In genomic region chr2:147756103-147756502, GRCh38 we compare ENCODE assay signal across 18 cellular contexts.
A peak's percentile ranks its signal among the peaks of the same experiment; 100 is the strongest.
DNase-seq lines count a peak whose midpoint lies in the region; ATAC-seq and TF ChIP-seq lines count a peak whose summit lies in the region.
"Had no signal": no experiment of that assay in that cellular context is flagged by ENCODE, and none has a peak within 500 bp of the region (broad histone marks: within the 10 kb centered on the region; RNA-seq: fewer than 3 reads in every experiment).

No MANE protein-coding gene starts in this region.

- TF ChIP-seq CTCF in WTC11 (IDR thresholded peaks at IDR 0.05) = no peak

- CTCF ChIA-PET in WTC11 (lab: Charles Lee) = no interaction called here

- no peak overlapping the region for H3K27ac Mint-ChIP-seq in WTC11
- H3K27ac Mint-ChIP-seq in activated naive CD4-positive, alpha-beta T cell treated with anti-CD3 and anti-CD28 coated beads, Interleukin-2, amount 50 U/mL, for 72 hours = no peak overlapping the region
- H3K27ac Mint-ChIP-seq: IgD-negative memory B cell had no signal

- peak; percentile 19 for DNase-seq in NCI-H1092 treated with DMSO at 0.1 percent for 48 hours (lab: John Stamatoyannopoulos, UW)
- DNase-seq in NCI-H1092 (lab: John Stamatoyannopoulos, UW) = no peak
- DNase-seq in NCI-H2081 treated with DMSO at 0.1 percent for 48 hours (lab: John Stamatoyannopoulos, UW) = peak; percentile 49
- DNase-seq in WTC11 (ENCODE audit: low spot score) = peak; percentile 17
- peak; percentile 17 for DNase-seq in retina
- DNase-seq in activated naive CD4-positive, alpha-beta T cell treated with anti-CD3 and anti-CD28 coated beads, Interleukin-2, amount 50 U/mL, for 72 hours (ENCODE audit: low spot score in 2 of 2) = no peak
- DNase-seq in stimulated activated CD4-positive, alpha-beta T cell treated with anti-CD3 and anti-CD28 coated beads, Interleukin-15, amount 100 ng/mL, for 24 hours = no peak
- DNase-seq: AML-193, DMS 273 treated with DMSO at 0.1 percent for 48 hours, GF-D8, HCEC 1CT, Karpas-422, NCI-H1694 treated with DMSO at 0.1 percent for 48 hours, NCI-H446 treated with DMSO at 0.1 percent for 48 hours, NCI-H774 had no signal

- H3K4me3 Mint-ChIP-seq in WTC11 = no peak overlapping the region
- H3K4me3 Mint-ChIP-seq: IgD-negative memory B cell had no signal

- H3K4me1 Mint-ChIP-seq in WTC11 = peaks cover 19% of the 10 kb centered on the region
- H3K4me1 Mint-ChIP-seq: IgD-negative memory B cell had no signal

- no peaks in the 10 kb centered on the region for H3K36me3 Mint-ChIP-seq in WTC11
- H3K36me3 Mint-ChIP-seq in activated naive CD4-positive, alpha-beta T cell treated with anti-CD3 and anti-CD28 coated beads, Interleukin-2, amount 50 U/mL, for 72 hours = no peaks in the 10 kb centered on the region
- H3K36me3 Mint-ChIP-seq: IgD-negative memory B cell had no signal

- POLR2A ChIA-PET in WTC11 (lab: Charles Lee) = no interaction called here

- ATAC-seq in WTC11 (peak; percentile 65), HG03565 (IDR thresholded peaks at IDR 0.05; ENCODE audit: unreplicated experiment) (no peak)
- no peak for ATAC-seq in activated naive CD4-positive, alpha-beta T cell treated with anti-CD3 and anti-CD28 coated beads, Interleukin-2, amount 50 U/mL, for 72 hours
- ATAC-seq: Right ventricle myocardium inferior had no signal

- H3K27me3 Mint-ChIP-seq in WTC11 (ENCODE audit: low read depth) = peaks cover 36% of the 10 kb centered on the region

- H3K9me3 Mint-ChIP-seq in WTC11 = no peaks in the 10 kb centered on the region
- no peaks in the 10 kb centered on the region for H3K9me3 Mint-ChIP-seq in activated naive CD4-positive, alpha-beta T cell treated with anti-CD3 and anti-CD28 coated beads, Interleukin-2, amount 50 U/mL, for 72 hours
- H3K9me3 Mint-ChIP-seq: IgD-negative memory B cell had no signal

TF ChIP-seq in WTC11, 78 proteins besides CTCF, POLR2A, EP300 and RAD21:
- TF ChIP-seq ZNF423 (CRISPR knock-in tag; IDR thresholded peaks at IDR 0.05) = peak; percentile 97
- TF ChIP-seq MLX (CRISPR knock-in tag; IDR thresholded peaks at IDR 0.05) = no peak
- TF ChIP-seq NR2C2 (CRISPR knock-in tag; IDR thresholded peaks at IDR 0.05) = no peak
- TF ChIP-seq CBFB (CRISPR knock-in tag; IDR thresholded peaks at IDR 0.05; ENCODE audit: low read depth) = no peak
- TF ChIP-seq ZNF232 (CRISPR knock-in tag; IDR thresholded peaks at IDR 0.05) = no peak
- no peak for TF ChIP-seq HMGXB4 (CRISPR knock-in tag; IDR thresholded peaks at IDR 0.05)
- no peak for TF ChIP-seq NR3C1 (CRISPR knock-in tag; conservative IDR thresholded peaks at IDR 0.05; ENCODE audit: low read depth)
- TF ChIP-seq ZNF219 (CRISPR knock-in tag; IDR thresholded peaks at IDR 0.05; ENCODE audit: borderline replicate concordance) = no peak

Comparison
In these comparisons a context has a peak if more than half of its experiments do, and no peak if none do; other contexts are left out.
1. DNase-seq: peak in NCI-H1092 treated with DMSO at 0.1 percent for 48 hours (single experiment), NCI-H2081 treated with DMSO at 0.1 percent for 48 hours (single experiment), WTC11 (single experiment) and retina (single experiment); none in NCI-H1092 (single experiment), activated naive CD4-positive, alpha-beta T cell treated with anti-CD3 and anti-CD28 coated beads, Interleukin-2, amount 50 U/mL, for 72 hours (0 of 2) and stimulated activated CD4-positive, alpha-beta T cell treated with anti-CD3 and anti-CD28 coated beads, Interleukin-15, amount 100 ng/mL, for 24 hours (single experiment).